ENCODE assay signal across 16 cellular contexts in the genomic region with DNA sequence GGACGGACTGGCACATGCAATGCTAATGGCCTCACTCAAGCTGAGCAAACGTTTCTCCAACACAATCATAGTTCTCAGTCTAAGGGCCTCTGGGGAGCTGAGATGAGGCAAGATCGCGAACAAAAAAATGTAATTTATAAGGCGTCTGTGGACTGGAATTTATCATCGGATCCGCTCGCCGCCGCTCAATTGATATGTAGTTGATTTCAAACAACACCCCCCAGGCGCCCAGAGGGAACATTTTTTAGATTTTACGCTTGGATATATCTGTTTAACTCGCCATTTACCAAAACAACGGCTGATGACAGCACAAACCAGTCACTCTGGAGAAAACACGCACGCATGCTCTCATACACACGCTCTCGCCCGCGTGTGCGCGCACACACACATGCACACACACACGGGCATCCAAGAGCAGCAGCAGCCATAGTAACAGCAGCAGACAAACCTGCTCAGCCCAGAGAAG.
DNase-seq lines count a peak whose midpoint lies in the region; ATAC-seq and TF ChIP-seq lines count a peak whose summit lies in the region.
"Had no signal": no experiment of that assay in that cellular context is flagged by ENCODE, and none has a peak within 500 bp of the region (broad histone marks: within the 10 kb centered on the region; RNA-seq: fewer than 3 reads in every experiment).

No MANE protein-coding gene starts in this region.

- TF ChIP-seq CTCF in dorsolateral prefrontal cortex (IDR thresholded peaks at IDR 0.05 in 54 of 56, conservative IDR thresholded peaks at IDR 0.05 in 2 of 56; ENCODE audit: low read depth in 1 of 56, partially characterized antibody in 56 of 56) (no peak), endothelial cell (IDR thresholded peaks at IDR 0.05; ENCODE audit: unreplicated experiment) (no peak)

- H3K27ac Mint-ChIP-seq in endothelial cell (ENCODE audit: unreplicated experiment) = no peak overlapping the region
- H3K27ac Mint-ChIP-seq in effector memory CD8-positive, alpha-beta T cell = no peak overlapping the region
- H3K27ac Mint-ChIP-seq: activated T-helper 17 cell treated with anti-CD3 and anti-CD28 coated beads, Interleukin-2, amount 50 U/mL, for 72 hours; CD14-positive monocyte had no signal

- peak overlapping the region in 38 of 59 donors; percentile 1 to 78 (median 54) for H3K27ac ChIP-seq in dorsolateral prefrontal cortex
- H3K27ac ChIP-seq: 22Rv1, HL-60 had no signal

- peaks cover 4% of the 10 kb centered on the region for H3K36me3 Mint-ChIP-seq in endothelial cell (ENCODE audit: low read depth, unreplicated experiment)
- H3K36me3 Mint-ChIP-seq in effector memory CD8-positive, alpha-beta T cell (ENCODE audit: insufficient read depth) = no peaks in the 10 kb centered on the region
- H3K36me3 Mint-ChIP-seq: CD14-positive monocyte had no signal

- no peak for ATAC-seq in GM21447 (IDR thresholded peaks at IDR 0.05; ENCODE audit: unreplicated experiment)
- ATAC-seq in effector memory CD8-positive, alpha-beta T cell (replicated peaks) = no peak
- ATAC-seq: activated T-helper 17 cell treated with anti-CD3 and anti-CD28 coated beads, Interleukin-2, amount 50 U/mL, for 72 hours; esophagus mucosa; K562; mucosa of descending colon had no signal

- intact Hi-C loops in dorsolateral prefrontal cortex (cut with DNase I) = loop anchor here in 1 of 2 donors (5.0 kb wide), 1 partner anchor 153 kb away; no protein-coding TSS in a partner anchor

- no peaks in the 10 kb centered on the region for H3K9me3 Mint-ChIP-seq in endothelial cell (ENCODE audit: unreplicated experiment)
- H3K9me3 Mint-ChIP-seq in effector memory CD8-positive, alpha-beta T cell = no peaks in the 10 kb centered on the region

- peak overlapping the region in 58 of 59 donors; percentile 10 to 69 (median 46) for H3K4me3 ChIP-seq in dorsolateral prefrontal cortex
- H3K4me3 ChIP-seq: K562, mucosa of descending colon had no signal

- H3K27me3 ChIP-seq in dorsolateral prefrontal cortex = peaks cover 0 to 25% (median 0%) of the 10 kb centered on the region in 45 donors

- peaks cover 41% of the 10 kb centered on the region for H3K4me1 Mint-ChIP-seq in endothelial cell (ENCODE audit: unreplicated experiment)
- no peaks in the 10 kb centered on the region for H3K4me1 Mint-ChIP-seq in effector memory CD8-positive, alpha-beta T cell (ENCODE audit: low read depth in 2 of 2)
- H3K4me1 Mint-ChIP-seq: activated T-helper 17 cell treated with anti-CD3 and anti-CD28 coated beads, Interleukin-2, amount 50 U/mL, for 72 hours; CD14-positive monocyte had no signal

- DNase-seq in DMS 273 (lab: John Stamatoyannopoulos, UW; ENCODE audit: unreplicated experiment) (peak; percentile 35), DMS 273 treated with DMSO at 0.1 percent for 48 hours (lab: John Stamatoyannopoulos, UW) (no peak), NCI-H345 (lab: John Stamatoyannopoulos, UW) (peak; percentile 50), dorsolateral prefrontal cortex (peak in 7 of 10 donors; percentile 21 to 62 (median 49)), retina (peak; percentile 87), endothelial cell (ENCODE audit: low spot score) (no peak)
- DNase-seq in effector memory CD8-positive, alpha-beta T cell = no peak
- DNase-seq: cortex of kidney, mucosa of descending colon had no signal

- H3K4me3 Mint-ChIP-seq in endothelial cell (ENCODE audit: unreplicated experiment) = no peak overlapping the region
- no peak overlapping the region for H3K4me3 Mint-ChIP-seq in effector memory CD8-positive, alpha-beta T cell
- H3K4me3 Mint-ChIP-seq: activated T-helper 17 cell treated with anti-CD3 and anti-CD28 coated beads, Interleukin-2, amount 50 U/mL, for 72 hours had no signal

- peaks cover 4% of the 10 kb centered on the region for H3K27me3 Mint-ChIP-seq in endothelial cell (ENCODE audit: unreplicated experiment)
- peaks cover 28 to 56% of the 10 kb centered on the region in 2 donors for H3K27me3 Mint-ChIP-seq in effector memory CD8-positive, alpha-beta T cell

Comparison
In these comparisons a context has a peak if more than half of its experiments do, and no peak if none do; other contexts are left out.
1. DNase-seq: peak in DMS 273 (single experiment), NCI-H345 (single experiment), dorsolateral prefrontal cortex (7 of 10) and retina (single experiment); none in DMS 273 treated with DMSO at 0.1 percent for 48 hours (single experiment), endothelial cell (single experiment) and effector memory CD8-positive, alpha-beta T cell (0 of 3).